In the genomic region with DNA sequence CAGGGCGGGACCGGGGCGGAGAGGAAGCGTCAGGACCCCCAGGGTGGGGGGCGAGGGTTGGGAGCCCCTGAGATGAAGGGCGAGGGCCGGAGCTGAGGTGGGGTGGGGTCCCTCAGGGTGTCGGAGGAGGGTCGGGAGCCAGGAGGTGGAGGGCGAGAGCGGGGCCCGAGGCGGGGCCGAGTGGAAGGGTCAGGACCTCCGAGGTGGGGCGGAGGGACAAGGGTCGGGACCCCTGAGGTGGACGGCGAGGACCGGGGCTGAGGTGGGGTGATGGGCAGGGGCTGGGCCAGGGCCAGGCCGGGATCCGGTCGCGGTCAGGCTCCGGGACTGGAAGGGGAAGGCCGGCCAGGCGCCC, we compare ENCODE assay signal across 1 cellular context.
TF ChIP-seq lines count a peak whose summit lies in the region.

No MANE protein-coding gene starts in this region.

TF ChIP-seq in liver, 16 proteins besides CTCF, POLR2A, EP300 and RAD21 (continued from another document):
- TF ChIP-seq, protein P1, sequence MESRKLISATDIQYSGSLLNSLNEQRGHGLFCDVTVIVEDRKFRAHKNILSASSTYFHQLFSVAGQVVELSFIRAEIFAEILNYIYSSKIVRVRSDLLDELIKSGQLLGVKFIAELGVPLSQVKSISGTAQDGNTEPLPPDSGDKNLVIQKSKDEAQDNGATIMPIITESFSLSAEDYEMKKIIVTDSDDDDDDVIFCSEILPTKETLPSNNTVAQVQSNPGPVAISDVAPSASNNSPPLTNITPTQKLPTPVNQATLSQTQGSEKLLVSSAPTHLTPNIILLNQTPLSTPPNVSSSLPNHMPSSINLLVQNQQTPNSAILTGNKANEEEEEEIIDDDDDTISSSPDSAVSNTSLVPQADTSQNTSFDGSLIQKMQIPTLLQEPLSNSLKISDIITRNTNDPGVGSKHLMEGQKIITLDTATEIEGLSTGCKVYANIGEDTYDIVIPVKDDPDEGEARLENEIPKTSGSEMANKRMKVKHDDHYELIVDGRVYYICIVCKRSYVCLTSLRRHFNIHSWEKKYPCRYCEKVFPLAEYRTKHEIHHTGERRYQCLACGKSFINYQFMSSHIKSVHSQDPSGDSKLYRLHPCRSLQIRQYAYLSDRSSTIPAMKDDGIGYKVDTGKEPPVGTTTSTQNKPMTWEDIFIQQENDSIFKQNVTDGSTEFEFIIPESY (IDR thresholded peaks at IDR 0.05): no peak
- TF ChIP-seq GABPA (IDR thresholded peaks at IDR 0.05 in 1 of 2, conservative IDR thresholded peaks at IDR 0.05 in 1 of 2): no peak
- TF ChIP-seq FOXA2 (IDR thresholded peaks at IDR 0.05): no peak
